ENCODE assay signal across 22 cellular contexts in the genomic region with DNA sequence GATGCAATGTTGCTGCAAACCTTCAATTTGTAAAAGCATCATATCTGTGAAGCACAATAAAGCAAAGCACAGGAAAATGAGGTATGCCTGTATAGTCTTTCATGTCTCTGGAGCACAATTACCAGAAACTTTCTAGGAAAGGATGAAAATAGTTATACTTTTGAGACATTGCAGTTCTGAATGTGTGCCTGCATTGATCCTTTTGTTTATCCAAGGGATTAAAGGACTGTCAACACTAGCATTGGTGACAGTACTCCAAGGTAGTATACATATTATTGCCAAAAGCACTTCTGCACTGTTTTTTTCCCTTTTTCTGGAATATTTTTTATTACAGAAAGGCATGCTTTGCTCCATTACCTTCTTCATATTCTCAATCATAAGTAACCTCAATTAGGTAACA.
"Had no signal": no experiment of that assay in that cellular context is flagged by ENCODE, and none has a peak within 500 bp of the region (broad histone marks: within the 10 kb centered on the region; RNA-seq: fewer than 3 reads in every experiment).

No MANE protein-coding gene starts in this region.

- FAIRE-seq: RCC 7860 had no signal

- H3K4me3 ChIP-seq: MG63 had no signal

- H3K9me2 ChIP-seq: SK-N-SH had no signal

- DNase-seq: IMR-90, Karpas-422, KG1, MG63, NCI-H1092, NCI-H1105 treated with DMSO at 0.1 percent for 48 hours, NCI-H1417 treated with DMSO at 0.1 percent for 48 hours, NCI-H146, NCI-H1694 treated with DMSO at 0.1 percent for 48 hours, NCI-H1930, NCI-H2081, NCI-H2171, NCI-H226, NCI-H446, NCI-H510A, NCI-H524 treated with DMSO at 0.1 percent for 48 hours, NCI-H69, NCI-H774, Right ventricle myocardium superior, RPMI8226, SK-N-SH had no signal

- H3K36me3 ChIP-seq: MG63 had no signal

- H3K9ac ChIP-seq: SK-N-SH had no signal

- H3K4me2 ChIP-seq: SK-N-SH had no signal

- H3K27me3 ChIP-seq: MG63 had no signal

- H3K9me3 ChIP-seq: MG63, SK-N-SH had no signal
